8 cellular contexts compared by ENCODE assay signal in genomic region chr7:37182011-37182478, GRCh38.
DNase-seq lines count a peak whose midpoint lies in the region; ATAC-seq and TF ChIP-seq lines count a peak whose summit lies in the region.

No MANE protein-coding gene starts in this region.

- no peaks in the 10 kb centered on the region for H3K36me3 ChIP-seq in colonic mucosa

- no peak overlapping the region for H3K9ac ChIP-seq in colonic mucosa (ENCODE audit: low read depth in 2 of 2, low read length in 2 of 2)

- no peaks in the 10 kb centered on the region for H3K9me3 ChIP-seq in colonic mucosa

- H3K27ac ChIP-seq in colonic mucosa, result no peak overlapping the region

- TF ChIP-seq CTCF in colonic mucosa (IDR thresholded peaks at IDR 0.05), result peak; percentile 89

- peak; percentile 84 for DNase-seq in A172 (ENCODE audit: low spot score)
- peak; percentile 79 for DNase-seq in NCI-H2227 treated with DMSO at 0.1 percent for 48 hours (lab: John Stamatoyannopoulos, UW)
- DNase-seq in activated CD4-positive, alpha-beta T cell treated with anti-CD3 and anti-CD28 coated beads for 24 hours (ENCODE audit: low read depth in 2 of 2), result peak; percentile 73 to 77
- DNase-seq in colonic mucosa, result peak; percentile 81
- DNase-seq in left kidney (ENCODE audit: low read depth, low spot score), result peak; percentile 95
- DNase-seq in stimulated activated CD4-positive, alpha-beta T cell treated with anti-CD3 and anti-CD28 coated beads, Interleukin-4, amount 100 ng/mL, for 4 hours, result peak; percentile 60 to 74

- H3K4me1 ChIP-seq in colonic mucosa, result no peaks in the 10 kb centered on the region

- no peaks in the 10 kb centered on the region for H3K27me3 ChIP-seq in colonic mucosa

- no peak overlapping the region for H3K4me3 ChIP-seq in colonic mucosa

- peak; percentile 86 for ATAC-seq in GM18505 (IDR thresholded peaks at IDR 0.05; ENCODE audit: unreplicated experiment)
- peak; percentile 80 for ATAC-seq in HG03108 (IDR thresholded peaks at IDR 0.05; ENCODE audit: unreplicated experiment)

- no peak for TF ChIP-seq POLR2A in GM18505 (IDR thresholded peaks at IDR 0.05; ENCODE audit: borderline replicate concordance, extremely low read depth, insufficient read depth, insufficient read length)

- intact Hi-C loops in colonic mucosa (cut with DNase I), result loop anchor here (5.0 to 10.0 kb wide), 3 partner anchors 195 to 695 kb away; no protein-coding TSS in a partner anchor
